Comparison of ENCODE assay signal across 8 cellular contexts in genomic region chr4:68712207-68712606, GRCh38. TPM values are rescaled to one million over a fixed set of nuclear protein-coding genes. Genes with fewer than 3 reads are reported as not detected.
"Had no signal": no experiment of that assay in that cellular context is flagged by ENCODE, and none has a peak within 500 bp of the region (broad histone marks: within the 10 kb centered on the region; RNA-seq: fewer than 3 reads in every experiment).

No MANE protein-coding gene starts in this region.

- H3K27ac ChIP-seq: HL-60, KMS-11 had no signal

- DNase-seq: IMR-90, KBM-7, KG1 had no signal

- H3K4me2 ChIP-seq: KMS-11 had no signal

- ATAC-seq: HepG2 had no signal

- H3K9ac ChIP-seq: KMS-11 had no signal

- FAIRE-seq: HepG2, HTR-8/SVneo had no signal

RNA-seq across cellular contexts. Expression of gene UGT2B15, which starts 41.8 kb away (rescaled TPM):
- total RNA-seq: HT1080, IMR-90 had no signal
- polyA plus RNA-seq: IMR-90 had no signal
